In genomic region chr5:134005415-134006118, GRCh38 we compare ENCODE assay signal across 8 cellular contexts. TPM values are rescaled to one million over a fixed set of nuclear protein-coding genes. Genes with fewer than 3 reads are reported as not detected.
A peak's percentile ranks its signal among the peaks of the same experiment; 100 is the strongest.
DNase-seq lines count a peak whose midpoint lies in the region; ATAC-seq and TF ChIP-seq lines count a peak whose summit lies in the region.

No MANE protein-coding gene starts in this region.

- H3K4me3 Mint-ChIP-seq in activated CD8-positive, alpha-beta T cell treated with anti-CD3 and anti-CD28 coated beads, Interleukin-2, amount 10 ng/mL, durations not matched to agents 7 days and 5 days = peak overlapping the region; percentile 86

- H3K4me1 ChIP-seq in heart right ventricle = peaks cover 16 to 50% (median 40%) of the 10 kb centered on the region in 9 donors

- no peak for TF ChIP-seq POLR2A in GM18505 (IDR thresholded peaks at IDR 0.05; ENCODE audit: borderline replicate concordance, extremely low read depth, insufficient read depth, insufficient read length)

- DNase-seq in AG10803 (ENCODE audit: low read depth) (peak; percentile 32), heart right ventricle (peak in 1 of 2 donors; percentile 51), retina (peak; percentile 90), SW 1271 (lab: John Stamatoyannopoulos, UW) (no peak)
- no peak for DNase-seq in activated CD8-positive, alpha-beta T cell treated with anti-CD3 and anti-CD28 coated beads, Interleukin-2, amount 10 ng/mL, durations not matched to agents 7 days and 5 days

- H3K4me3 ChIP-seq in AG10803 (ENCODE audit: low read length) (peak overlapping the region; percentile 68), heart right ventricle (peak overlapping the region; percentile 16 to 96 (median 82))

- H3K27me3 ChIP-seq in heart right ventricle = no peaks in the 10 kb centered on the region

- peak overlapping the region; percentile 91 to 100 (median 99) for H3K27ac ChIP-seq in heart right ventricle

- CTCF ChIA-PET in activated CD8-positive, alpha-beta T cell treated with anti-CD3 and anti-CD28 coated beads, Interleukin-2, amount 10 ng/mL, durations not matched to agents 7 days and 5 days (lab: Charles Lee) = interaction anchor here (0.7 to 4.4 kb wide), 6 partner anchors 9 to 135 kb away, joined by 3 to 38 read pairs (median 6); no protein-coding TSS in a partner anchor

- H3K36me3 ChIP-seq in heart right ventricle = peaks cover 0 to 15% (median 0%) of the 10 kb centered on the region in 9 donors

- H3K27ac Mint-ChIP-seq in activated CD8-positive, alpha-beta T cell treated with anti-CD3 and anti-CD28 coated beads, Interleukin-2, amount 10 ng/mL, durations not matched to agents 7 days and 5 days = peak overlapping the region; percentile 93

- H3K4me1 Mint-ChIP-seq in activated CD8-positive, alpha-beta T cell treated with anti-CD3 and anti-CD28 coated beads, Interleukin-2, amount 10 ng/mL, durations not matched to agents 7 days and 5 days (ENCODE audit: low read depth) = peaks cover 38% of the 10 kb centered on the region

- H3K9me3 Mint-ChIP-seq in activated CD8-positive, alpha-beta T cell treated with anti-CD3 and anti-CD28 coated beads, Interleukin-2, amount 10 ng/mL, durations not matched to agents 7 days and 5 days (ENCODE audit: insufficient read depth) = no peaks in the 10 kb centered on the region

- peaks cover 31% of the 10 kb centered on the region for H3K36me3 Mint-ChIP-seq in activated CD8-positive, alpha-beta T cell treated with anti-CD3 and anti-CD28 coated beads, Interleukin-2, amount 10 ng/mL, durations not matched to agents 7 days and 5 days (ENCODE audit: low read depth)

- ATAC-seq in GM21447 (IDR thresholded peaks at IDR 0.05; ENCODE audit: unreplicated experiment) (peak; percentile 16), heart right ventricle (peak in 6 of 8 donors; percentile 15 to 53 (median 41)), GM18505 (IDR thresholded peaks at IDR 0.05; ENCODE audit: unreplicated experiment) (no peak), GM18907 (IDR thresholded peaks at IDR 0.05; ENCODE audit: unreplicated experiment) (no peak)
- no peak for ATAC-seq in activated CD8-positive, alpha-beta T cell treated with anti-CD3 and anti-CD28 coated beads, Interleukin-2, amount 10 ng/mL, durations not matched to agents 7 days and 5 days

- intact Hi-C loops in heart right ventricle (cut with DNase I) = no loop called here

- H3K27me3 Mint-ChIP-seq in activated CD8-positive, alpha-beta T cell treated with anti-CD3 and anti-CD28 coated beads, Interleukin-2, amount 10 ng/mL, durations not matched to agents 7 days and 5 days (ENCODE audit: low read depth) = no peaks in the 10 kb centered on the region

- TF ChIP-seq CTCF in AG10803 (conservative IDR thresholded peaks at IDR 0.05; ENCODE audit: low read length) = no peak
- peak in 2 of 9 donors; percentile 12 to 24 for TF ChIP-seq CTCF in heart right ventricle (IDR thresholded peaks at IDR 0.05)

- POLR2A ChIA-PET in activated CD8-positive, alpha-beta T cell treated with anti-CD3 and anti-CD28 coated beads, Interleukin-2, amount 10 ng/mL, durations not matched to agents 7 days and 5 days (lab: Charles Lee) = interaction anchor here (0.9 to 1.4 kb wide), 4 partner anchors 38 to 220 kb away, joined by 3 to 7 read pairs (median 4); partner anchors contain the start of gene PPP2CA

- WGBS in heart right ventricle, 2 donors = 9 to 12% methylated on average over 41 of the region's 41 CpGs

- H3K9me3 ChIP-seq in heart right ventricle = no peaks in the 10 kb centered on the region

RNA-seq across cellular contexts. Expression of gene VDAC1, which starts 0.8 kb away (rescaled TPM):
- total RNA-seq in activated CD8-positive, alpha-beta T cell treated with anti-CD3 and anti-CD28 coated beads, Interleukin-2, amount 10 ng/mL, durations not matched to agents 7 days and 5 days = 100 to 1,000 TPM; 250 to 259 TPM
- 100 to 1,000 TPM; 440 to 609 (median 535) TPM for total RNA-seq in heart right ventricle
- polyA plus RNA-seq in heart right ventricle = 100 to 1,000 TPM; 229 to 359 TPM

RNA-seq across cellular contexts. Expression of gene C5orf15, which starts 37.1 kb away (rescaled TPM):
- total RNA-seq in activated CD8-positive, alpha-beta T cell treated with anti-CD3 and anti-CD28 coated beads, Interleukin-2, amount 10 ng/mL, durations not matched to agents 7 days and 5 days = 10 to 100 TPM; 19.2 to 21.3 TPM
- 10 to 100 TPM; 31.0 to 55.3 (median 34.2) TPM for total RNA-seq in heart right ventricle
- 10 to 100 TPM; 22.2 to 28.7 TPM for polyA plus RNA-seq in heart right ventricle

Comparison
In these comparisons a context has a peak if more than half of its experiments do, and no peak if none do; other contexts are left out.
1. DNase-seq: peak in AG10803 (single experiment) and retina (single experiment); none in activated CD8-positive, alpha-beta T cell treated with anti-CD3 and anti-CD28 coated beads, Interleukin-2, amount 10 ng/mL, durations not matched to agents 7 days and 5 days (single experiment) and SW 1271 (0 of 2).
2. ATAC-seq: peak in GM21447 (single experiment) and heart right ventricle (6 of 8); none in activated CD8-positive, alpha-beta T cell treated with anti-CD3 and anti-CD28 coated beads, Interleukin-2, amount 10 ng/mL, durations not matched to agents 7 days and 5 days (single experiment), GM18505 (single experiment) and GM18907 (single experiment).